ENCODE assay signal across 1 cellular context in genomic region chr3:138935864-138936762, GRCh38.
A peak's percentile ranks its signal among the peaks of the same experiment; 100 is the strongest.
TF ChIP-seq lines count a peak whose summit lies in the region.

No MANE protein-coding gene starts in this region.

TF ChIP-seq in WTC11, 78 proteins besides CTCF, POLR2A, EP300 and RAD21 (continued from another document):
- TF ChIP-seq ARID4B (CRISPR knock-in tag; IDR thresholded peaks at IDR 0.05; ENCODE audit: borderline replicate concordance), result peak; percentile 16; the same call in 1 of the 2 replicates
- TF ChIP-seq MAX (CRISPR knock-in tag; IDR thresholded peaks at IDR 0.05), result peak; percentile 86
- TF ChIP-seq SMAD3 (CRISPR knock-in tag; IDR thresholded peaks at IDR 0.05; ENCODE audit: borderline replicate concordance), result peak; percentile 26; the same call in 1 of the 2 replicates
